8 cellular contexts compared by ENCODE assay signal in genomic region chr16:50313596-50314483, GRCh38. TPM values are rescaled to one million over a fixed set of nuclear protein-coding genes. Genes with fewer than 3 reads are reported as not detected.
A peak's percentile ranks its signal among the peaks of the same experiment; 100 is the strongest.
DNase-seq lines count a peak whose midpoint lies in the region; ATAC-seq, FAIRE-seq and TF ChIP-seq lines count a peak whose summit lies in the region.

No MANE protein-coding gene starts in this region.

- peak; percentile 15 for DNase-seq in D341Med (ENCODE audit: low spot score)
- DNase-seq in activated CD8-positive, alpha-beta memory T cell treated with anti-CD3 and anti-CD28 coated beads for 24 hours = peak; percentile 69
- peak; percentile 44 for DNase-seq in fibroblast of villous mesenchyme (ENCODE audit: low read depth)
- DNase-seq in psoas muscle = peak; percentile 79 to 80
- DNase-seq in small intestine = no peak
- DNase-seq in NCI-H524 treated with DMSO at 0.1 percent for 48 hours (lab: John Stamatoyannopoulos, UW) = no peak

- peaks cover 3 to 56% of the 10 kb centered on the region in 2 donors for H3K36me3 ChIP-seq in psoas muscle (ENCODE audit: insufficient read depth in 1 of 2, low read depth in 1 of 2)
- peaks cover 10 to 19% of the 10 kb centered on the region in 2 donors for H3K36me3 ChIP-seq in small intestine (ENCODE audit: control insufficient read depth in 2 of 2, insufficient read depth in 2 of 2, low read length in 2 of 2)

- H3K9me3 ChIP-seq in psoas muscle (no peaks in the 10 kb centered on the region), small intestine (ENCODE audit: control insufficient read depth, low read depth) (no peaks in the 10 kb centered on the region)

- no peak overlapping the region for H3K27ac ChIP-seq in psoas muscle
- H3K27ac ChIP-seq in small intestine (ENCODE audit: low read depth in 1 of 2, low read length in 1 of 2) = no peak overlapping the region

- H3K27me3 ChIP-seq in psoas muscle (ENCODE audit: insufficient read depth in 3 of 3, low read length in 2 of 3) (no peaks in the 10 kb centered on the region), small intestine (ENCODE audit: control insufficient read depth in 2 of 2, insufficient read depth in 2 of 2, low read length in 2 of 2) (no peaks in the 10 kb centered on the region)

- no peak overlapping the region for H3K4me3 ChIP-seq in fibroblast of villous mesenchyme (ENCODE audit: low read depth, low read length)
- H3K4me3 ChIP-seq in psoas muscle = no peak overlapping the region
- H3K4me3 ChIP-seq in small intestine (ENCODE audit: low read depth in 1 of 2, low read length in 2 of 2) = no peak overlapping the region

- ATAC-seq in psoas muscle = peak; percentile 57 to 70 (median 62)
- no peak for ATAC-seq in HG03280 (IDR thresholded peaks at IDR 0.05; ENCODE audit: unreplicated experiment)
- ATAC-seq in HG02642 (IDR thresholded peaks at IDR 0.05; ENCODE audit: poor library complexity, unreplicated experiment) = no peak

- TF ChIP-seq CTCF in fibroblast of villous mesenchyme (IDR thresholded peaks at IDR 0.05; ENCODE audit: insufficient read depth, low read depth, low read length) = no peak
- no peak for TF ChIP-seq CTCF in psoas muscle (IDR thresholded peaks at IDR 0.05)

- WGBS in psoas muscle, 3 donors = 81 to 85% (median 82%) methylated on average over 31 of the region's 31 CpGs
- 78 to 89% (median 82%) methylated on average over 31 of the region's 31 CpGs for WGBS in small intestine, 3 donors

- intact Hi-C loops in psoas muscle (cut with DNase I) = no loop called here

- no peaks in the 10 kb centered on the region for H3K4me1 ChIP-seq in psoas muscle
- H3K4me1 ChIP-seq in small intestine (ENCODE audit: control insufficient read depth in 2 of 2, insufficient read depth in 1 of 2, low read depth in 1 of 2, low read length in 1 of 2) = no peaks in the 10 kb centered on the region

- no peak for FAIRE-seq in small intestine (lab: Jason Lieb, UNC)

RNA-seq across cellular contexts. Expression of gene ADCY7, which starts 47.5 kb away (rescaled TPM):
- total RNA-seq in fibroblast of villous mesenchyme (39.9 and 44.9 TPM in 2 replicates), psoas muscle (1 to 10 TPM; 3.1 to 5.5 (median 4.2) TPM)
- polyA plus RNA-seq in psoas muscle (1 to 10 TPM in 2 of 3 donors, under 1 TPM in 1; 0.34 to 1.5 (median 1.1) TPM), small intestine (1 to 10 TPM in 1 of 3 donors, under 1 TPM in 2; 0.45 to 6.3 (median 0.54) TPM)

RNA-seq across cellular contexts. Expression of gene BRD7, which starts 54.9 kb away (rescaled TPM):
- total RNA-seq in fibroblast of villous mesenchyme = 29.0 and 31.5 TPM in 2 replicates
- total RNA-seq in psoas muscle = 10 to 100 TPM; 47.5 to 77.1 (median 52.4) TPM
- polyA plus RNA-seq in psoas muscle = 10 to 100 TPM; 32.4 to 56.4 (median 48.9) TPM
- 10 to 100 TPM; 40.7 to 44.6 (median 42.3) TPM for polyA plus RNA-seq in small intestine

Comparison
In these comparisons a context has a peak if more than half of its experiments do, and no peak if none do; other contexts are left out.
1. DNase-seq: peak in D341Med (single experiment), activated CD8-positive, alpha-beta memory T cell treated with anti-CD3 and anti-CD28 coated beads for 24 hours (single experiment), fibroblast of villous mesenchyme (single experiment) and psoas muscle (2 of 2); none in small intestine (single experiment) and NCI-H524 treated with DMSO at 0.1 percent for 48 hours (single experiment).
2. ATAC-seq: peak in psoas muscle (4 of 4); none in HG03280 (single experiment) and HG02642 (single experiment).